In the genomic region with DNA sequence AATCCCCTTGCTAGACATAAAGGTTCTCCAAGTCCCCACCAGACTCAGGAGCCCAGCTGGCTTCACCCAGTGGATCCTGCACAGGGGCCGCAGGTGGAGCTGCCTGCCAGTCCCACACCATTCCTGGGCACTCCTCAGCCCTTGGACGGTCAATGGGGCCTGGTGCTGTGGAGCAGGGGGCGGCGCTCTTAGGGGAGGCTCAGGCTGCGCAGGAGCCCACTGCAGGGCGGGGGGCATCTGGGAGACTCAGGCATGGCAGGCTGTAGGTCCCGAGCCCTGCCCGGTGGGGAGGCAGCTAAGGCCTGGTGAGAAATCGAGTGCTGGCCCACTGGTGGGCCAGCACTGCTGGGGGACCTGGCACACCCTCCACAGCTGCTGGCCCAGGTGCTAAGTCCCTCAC, we compare ENCODE assay signal across 24 cellular contexts.
"Had no signal": no experiment of that assay in that cellular context is flagged by ENCODE, and none has a peak within 500 bp of the region (broad histone marks: within the 10 kb centered on the region; RNA-seq: fewer than 3 reads in every experiment).

No MANE protein-coding gene starts in this region.

- H3K36me3 ChIP-seq: stomach, suprapubic skin, thoracic aorta, thyroid gland, tibial artery, tibial nerve, transverse colon, upper lobe of left lung, upper lobe of right lung, uterus, vagina had no signal

- DNase-seq: stimulated activated CD4-positive, alpha-beta T cell treated with anti-CD3 and anti-CD28 coated beads, Interleukin-2, amount 100 ng/mL, for 48 hours; stimulated activated CD4-positive, alpha-beta T cell treated with anti-CD3 and anti-CD28 coated beads, Interleukin-4, amount 100 ng/mL, for 1 hour; stimulated activated CD4-positive, alpha-beta T cell treated with anti-CD3 and anti-CD28 coated beads, Interleukin-4, amount 100 ng/mL, for 24 hours; stimulated activated CD4-positive, alpha-beta T cell treated with anti-CD3 and anti-CD28 coated beads, Interleukin-4, amount 100 ng/mL, for 4 hours; stimulated activated CD8-positive, alpha-beta memory T cell treated with anti-CD3 and anti-CD28 coated beads, Interleukin-4, amount 100 ng/mL, for 48 hours; stimulated activated naive B cell treated with anti-CD40 and anti-IgM and Interleukin-4, amounts not matched to agents 10 μg/mL and 1 μg/mL and 100 μg/mL, for 72 hours; stimulated activated naive CD4-positive, alpha-beta T cell; stimulated activated naive CD4-positive, alpha-beta T cell treated with Interleukin-2 at 50 U/mL for 16 hours; stimulated activated naive CD8-positive, alpha-beta T cell treated with anti-CD3 and anti-CD28 coated beads, Interleukin-15, amount 100 ng/mL, for 72 hours; stimulated activated naive CD8-positive, alpha-beta T cell treated with anti-CD3 and anti-CD28 coated beads, Interleukin-15, Interleukin-2, amounts not matched to agents 100 U/mL and 50 U/mL, for 24 hours; stomach; substantia nigra; testis; thyroid gland; tibial artery; transverse colon; trophoblast cell; upper lobe of right lung; uterus had no signal

- H3K27ac ChIP-seq: stomach, suprapubic skin, testis, thoracic aorta, thyroid gland, tibial artery, tibial nerve, transverse colon, upper lobe of left lung, upper lobe of right lung, uterus, vagina had no signal

- H3K9me3 ChIP-seq: stomach, suprapubic skin, testis, thoracic aorta, thyroid gland, tibial artery, tibial nerve, transverse colon, upper lobe of left lung, upper lobe of right lung, uterus, vagina had no signal

- H3K4me3 ChIP-seq: stomach, suprapubic skin, testis, thoracic aorta, thyroid gland, tibial artery, tibial nerve, transverse colon, upper lobe of left lung, upper lobe of right lung, uterus, vagina had no signal

- H3K27me3 ChIP-seq: stomach, suprapubic skin, testis, thyroid gland, tibial artery, tibial nerve, transverse colon, upper lobe of left lung, upper lobe of right lung, uterus, vagina had no signal

- H3K4me1 ChIP-seq: stomach, suprapubic skin, testis, thyroid gland, tibial artery, tibial nerve, transverse colon, upper lobe of left lung, upper lobe of right lung, uterus, vagina had no signal
